11 cellular contexts compared by ENCODE assay signal in the genomic region with DNA sequence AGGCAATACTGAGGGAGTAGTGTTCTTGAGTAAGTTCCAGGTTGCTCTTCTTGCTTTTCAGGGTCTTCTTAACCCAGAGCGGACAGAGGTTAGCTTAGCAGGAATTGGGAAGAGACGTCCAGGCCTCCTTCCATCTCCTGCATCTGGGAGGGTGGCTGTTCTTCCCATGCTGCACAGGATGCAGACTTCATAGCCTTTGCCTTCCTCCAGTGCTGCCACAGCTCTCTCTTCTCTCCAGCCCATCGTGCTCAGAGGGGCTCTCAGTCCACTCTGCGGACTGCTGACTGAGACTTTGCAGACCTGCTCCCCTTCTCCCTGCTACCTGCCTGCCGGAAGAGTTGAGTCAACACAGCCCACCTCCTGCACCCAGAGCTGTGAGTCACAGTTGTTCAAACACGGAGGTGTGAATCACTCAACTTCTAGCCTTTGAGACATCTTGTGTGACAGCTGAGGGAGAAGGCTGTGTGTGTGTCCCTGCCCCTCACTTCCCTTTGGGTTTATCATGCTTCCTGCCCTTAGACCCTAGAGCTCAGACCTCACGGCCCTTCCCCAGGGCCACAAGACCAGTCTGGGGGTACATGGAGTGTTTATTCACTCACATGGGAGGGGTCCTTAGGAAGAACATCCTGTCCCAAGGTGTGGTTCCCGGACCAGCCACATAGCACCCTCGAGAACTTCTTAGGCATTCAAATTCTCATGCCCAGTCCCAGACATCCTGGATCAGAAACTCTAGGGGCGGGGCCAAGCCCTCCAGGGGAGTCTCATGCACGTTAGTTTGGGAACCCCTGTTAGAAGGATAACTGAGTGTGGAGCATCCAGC.
DNase-seq lines count a peak whose midpoint lies in the region; ATAC-seq and TF ChIP-seq lines count a peak whose summit lies in the region.
"Had no signal": no experiment of that assay in that cellular context is flagged by ENCODE, and none has a peak within 500 bp of the region (broad histone marks: within the 10 kb centered on the region; RNA-seq: fewer than 3 reads in every experiment).

No MANE protein-coding gene starts in this region.

- H3K9me3 Mint-ChIP-seq in T-cell = peaks cover 0 to 2% (median 0%) of the 10 kb centered on the region in 3 donors

- peak overlapping the region in 1 of 2 donors; percentile 71 for H3K27ac Mint-ChIP-seq in T-cell

- no peaks in the 10 kb centered on the region for H3K36me3 Mint-ChIP-seq in T-cell

- H3K36me3 ChIP-seq in psoas muscle (ENCODE audit: insufficient read depth in 1 of 2, low read depth in 1 of 2) (no peaks in the 10 kb centered on the region), SJCRH30 (no peaks in the 10 kb centered on the region)
- H3K36me3 ChIP-seq: gastroesophageal sphincter had no signal

- CTCF ChIA-PET in T-cell (lab: Charles Lee) = no interaction called here

- no peak overlapping the region for H3K27ac ChIP-seq in psoas muscle
- H3K27ac ChIP-seq in SJCRH30 = no peak overlapping the region
- H3K27ac ChIP-seq: C4-2B, gastroesophageal sphincter had no signal

- peaks cover 0 to 15% (median 10%) of the 10 kb centered on the region in 3 donors for H3K4me1 Mint-ChIP-seq in T-cell

- no peak overlapping the region for H3K4me3 Mint-ChIP-seq in T-cell

- peak; percentile 25 for DNase-seq in D341Med (ENCODE audit: low spot score)
- peak in 3 of 34 experiments; percentile 15 to 46 (median 20) for DNase-seq in T-cell
- DNase-seq in activated naive CD8-positive, alpha-beta T cell treated with anti-CD3 and anti-CD28 coated beads, Interleukin-2, amount 50 U/mL, for 16 hours (ENCODE audit: low read depth, low spot score) = peak; percentile 48
- DNase-seq in stimulated activated CD4-positive, alpha-beta T cell treated with anti-CD3 and anti-CD28 coated beads, Interleukin-2, amount 100 ng/mL, for 4 hours (ENCODE audit: low read depth) = peak; percentile 56
- DNase-seq in NCI-H1417 treated with DMSO at 0.1 percent for 48 hours (lab: John Stamatoyannopoulos, UW) = no peak
- DNase-seq in psoas muscle = no peak
- no peak for DNase-seq in SJCRH30
- DNase-seq: midbrain had no signal

- no peak for TF ChIP-seq CTCF in psoas muscle (IDR thresholded peaks at IDR 0.05)

- ATAC-seq in T-cell (replicated peaks in 1 of 4) (peak in 3 of 4 experiments; percentile 87 to 99 (median 98)), HG03095 (IDR thresholded peaks at IDR 0.05; ENCODE audit: unreplicated experiment) (no peak), psoas muscle (no peak)
- ATAC-seq: gastroesophageal sphincter had no signal

- H3K9me3 ChIP-seq in psoas muscle (no peaks in the 10 kb centered on the region), SJCRH30 (replicated peaks) (no peaks in the 10 kb centered on the region)
- H3K9me3 ChIP-seq: gastroesophageal sphincter had no signal

- no peaks in the 10 kb centered on the region for H3K4me1 ChIP-seq in psoas muscle
- H3K4me1 ChIP-seq in SJCRH30 = no peaks in the 10 kb centered on the region
- H3K4me1 ChIP-seq: gastroesophageal sphincter had no signal

- peaks cover 6% of the 10 kb centered on the region in 2 donors for H3K27me3 Mint-ChIP-seq in T-cell

- H3K27me3 ChIP-seq in psoas muscle (ENCODE audit: insufficient read depth in 3 of 3, low read length in 2 of 3) (peaks cover 0 to 18% (median 3%) of the 10 kb centered on the region in 3 donors), SJCRH30 (no peaks in the 10 kb centered on the region)

- WGBS in psoas muscle, 3 donors = 62 to 70% (median 65%) methylated on average over 11 of the region's 11 CpGs

- H3K4me3 ChIP-seq in psoas muscle (no peak overlapping the region), SJCRH30 (no peak overlapping the region)
- H3K4me3 ChIP-seq: gastroesophageal sphincter had no signal

- POLR2A ChIA-PET in T-cell (lab: Charles Lee) = no interaction called here

- intact Hi-C loops in psoas muscle (cut with DNase I) = no loop called here

Comparison
In these comparisons a context has a peak if more than half of its experiments do, and no peak if none do; other contexts are left out.
1. DNase-seq: peak in D341Med (single experiment), activated naive CD8-positive, alpha-beta T cell treated with anti-CD3 and anti-CD28 coated beads, Interleukin-2, amount 50 U/mL, for 16 hours (single experiment) and stimulated activated CD4-positive, alpha-beta T cell treated with anti-CD3 and anti-CD28 coated beads, Interleukin-2, amount 100 ng/mL, for 4 hours (single experiment); none in NCI-H1417 treated with DMSO at 0.1 percent for 48 hours (single experiment), psoas muscle (0 of 2) and SJCRH30 (0 of 2).
2. ATAC-seq: peak in T-cell (3 of 4); none in HG03095 (single experiment) and psoas muscle (0 of 4).